2 cellular contexts compared by ENCODE assay signal in the genomic region with DNA sequence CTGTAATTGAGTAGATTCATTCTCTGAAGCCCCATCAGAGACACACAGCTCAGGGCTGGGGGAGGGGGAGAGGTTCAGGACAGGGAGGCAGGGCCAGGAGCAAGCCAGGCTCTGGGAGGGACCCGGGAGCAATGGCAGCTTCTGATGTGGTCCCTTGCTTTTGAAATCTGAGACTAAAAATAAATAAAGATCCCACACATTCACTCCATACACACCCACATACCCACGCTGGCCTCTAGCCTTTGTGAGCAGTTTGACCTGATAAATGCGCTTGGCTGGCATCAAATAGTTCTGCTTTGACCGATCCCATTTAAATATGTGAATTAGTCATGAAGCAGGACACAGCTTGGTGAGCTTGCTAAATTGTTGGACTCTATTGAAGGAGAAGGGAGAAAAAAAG.
TF ChIP-seq lines count a peak whose summit lies in the region.

No MANE protein-coding gene starts in this region.

TF ChIP-seq in HEK293, 187 proteins besides CTCF, POLR2A, EP300 and RAD21:
- no peak for TF ChIP-seq TRIM28 (IDR thresholded peaks at IDR 0.05; ENCODE audit: borderline replicate concordance, low read length)
- TF ChIP-seq ZNF555 (tag by site-specific recombination; conservative IDR thresholded peaks at IDR 0.05), result no peak
- TF ChIP-seq EGR2 (tag by site-specific recombination; IDR thresholded peaks at IDR 0.05; ENCODE audit: low read depth), result peak; percentile 72
- TF ChIP-seq KLF9 (tag by site-specific recombination; IDR thresholded peaks at IDR 0.05; ENCODE audit: low read depth), result no peak
- TF ChIP-seq ZNF610 (tag by site-specific recombination; IDR thresholded peaks at IDR 0.05; ENCODE audit: borderline replicate concordance), result no peak
- TF ChIP-seq, protein P1, sequence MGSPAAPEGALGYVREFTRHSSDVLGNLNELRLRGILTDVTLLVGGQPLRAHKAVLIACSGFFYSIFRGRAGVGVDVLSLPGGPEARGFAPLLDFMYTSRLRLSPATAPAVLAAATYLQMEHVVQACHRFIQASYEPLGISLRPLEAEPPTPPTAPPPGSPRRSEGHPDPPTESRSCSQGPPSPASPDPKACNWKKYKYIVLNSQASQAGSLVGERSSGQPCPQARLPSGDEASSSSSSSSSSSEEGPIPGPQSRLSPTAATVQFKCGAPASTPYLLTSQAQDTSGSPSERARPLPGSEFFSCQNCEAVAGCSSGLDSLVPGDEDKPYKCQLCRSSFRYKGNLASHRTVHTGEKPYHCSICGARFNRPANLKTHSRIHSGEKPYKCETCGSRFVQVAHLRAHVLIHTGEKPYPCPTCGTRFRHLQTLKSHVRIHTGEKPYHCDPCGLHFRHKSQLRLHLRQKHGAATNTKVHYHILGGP (tag by site-specific recombination; IDR thresholded peaks at IDR 0.05), result no peak
- TF ChIP-seq ZNF121 (tag by site-specific recombination; IDR thresholded peaks at IDR 0.05), result no peak
- TF ChIP-seq GLI4 (tag by site-specific recombination; IDR thresholded peaks at IDR 0.05), result no peak
- peak; percentile 75 for TF ChIP-seq ZFHX2 (tag by site-specific recombination; conservative IDR thresholded peaks at IDR 0.05)
TF ChIP-seq in HEK293: peak in this region for 2.

TF ChIP-seq in H1, 55 proteins besides CTCF, POLR2A, EP300 and RAD21:
- no peak for TF ChIP-seq RBBP5 (IDR thresholded peaks at IDR 0.05; ENCODE audit: borderline replicate concordance, low read depth, low read length)
- no peak for TF ChIP-seq EGR1 (IDR thresholded peaks at IDR 0.05; ENCODE audit: borderline replicate concordance, low read depth, low read length)
- TF ChIP-seq RNF2 (IDR thresholded peaks at IDR 0.05; ENCODE audit: borderline replicate concordance, low read depth, low read length, missing control alignments, poor library complexity, severe bottlenecking), result no peak
- no peak for TF ChIP-seq POLR2AphosphoS5 (IDR thresholded peaks at IDR 0.05; ENCODE audit: low read depth, low read length)
- TF ChIP-seq BCL11A (IDR thresholded peaks at IDR 0.05; ENCODE audit: low read depth in 2 of 2, low read length in 2 of 2), result no peak
- no peak for TF ChIP-seq CEBPB (IDR thresholded peaks at IDR 0.05; ENCODE audit: low read depth, low read length)
- peak; percentile 64; the same call in 1 of the 2 replicates for TF ChIP-seq KDM1A (IDR thresholded peaks at IDR 0.05; ENCODE audit: borderline replicate concordance, low read length)
- no peak for TF ChIP-seq CHD2 (IDR thresholded peaks at IDR 0.05; ENCODE audit: low read length)
- no peak for TF ChIP-seq YY1 (IDR thresholded peaks at IDR 0.05; ENCODE audit: low read depth, low read length)
TF ChIP-seq in H1: peak in this region for 1.
